2 cellular contexts compared by ENCODE assay signal in the genomic region with DNA sequence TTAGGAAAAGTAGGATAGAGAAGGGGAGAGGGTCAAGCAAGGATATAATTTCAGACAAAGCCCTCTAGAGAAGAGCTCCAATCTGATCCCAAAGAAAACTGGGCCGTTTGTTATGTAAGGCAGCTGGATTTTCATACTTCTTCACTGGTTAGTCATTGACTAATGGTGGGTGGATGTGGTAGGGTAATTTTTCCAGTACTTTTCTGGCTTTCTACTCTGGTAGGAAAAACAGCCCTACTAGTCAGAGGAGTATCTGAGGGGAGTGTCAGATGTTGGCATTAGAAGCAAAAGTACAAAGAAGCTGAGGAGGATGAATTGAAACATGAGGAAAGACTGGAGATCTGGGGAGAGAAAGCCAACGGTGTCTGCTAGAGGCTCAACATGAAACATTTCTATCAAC.
TF ChIP-seq lines count a peak whose summit lies in the region.

No MANE protein-coding gene starts in this region.

TF ChIP-seq in IMR-90, 13 proteins besides CTCF, POLR2A, EP300 and RAD21:
- no peak for TF ChIP-seq FOS (IDR thresholded peaks at IDR 0.05; ENCODE audit: low read depth, low read length)
- no peak for TF ChIP-seq NFE2L2 (IDR thresholded peaks at IDR 0.05; ENCODE audit: low read depth, low read length)
- TF ChIP-seq, protein P1, sequence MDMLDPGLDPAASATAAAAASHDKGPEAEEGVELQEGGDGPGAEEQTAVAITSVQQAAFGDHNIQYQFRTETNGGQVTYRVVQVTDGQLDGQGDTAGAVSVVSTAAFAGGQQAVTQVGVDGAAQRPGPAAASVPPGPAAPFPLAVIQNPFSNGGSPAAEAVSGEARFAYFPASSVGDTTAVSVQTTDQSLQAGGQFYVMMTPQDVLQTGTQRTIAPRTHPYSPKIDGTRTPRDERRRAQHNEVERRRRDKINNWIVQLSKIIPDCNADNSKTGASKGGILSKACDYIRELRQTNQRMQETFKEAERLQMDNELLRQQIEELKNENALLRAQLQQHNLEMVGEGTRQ (IDR thresholded peaks at IDR 0.05; ENCODE audit: low read depth, low read length), result no peak
- no peak for TF ChIP-seq SMC3 (IDR thresholded peaks at IDR 0.05; ENCODE audit: low read depth, low read length)
- TF ChIP-seq CHD1 (IDR thresholded peaks at IDR 0.05; ENCODE audit: low read depth, low read length), result no peak
- no peak for TF ChIP-seq RCOR1 (IDR thresholded peaks at IDR 0.05; ENCODE audit: insufficient replicate concordance, low read length)
- no peak for TF ChIP-seq CEBPB (IDR thresholded peaks at IDR 0.05; ENCODE audit: low read depth, low read length)
- TF ChIP-seq MAFK (IDR thresholded peaks at IDR 0.05; ENCODE audit: low read depth, low read length), result no peak
- no peak for TF ChIP-seq RFX5 (IDR thresholded peaks at IDR 0.05; ENCODE audit: low read depth, low read length)

TF ChIP-seq in endothelial cell of umbilical vein, 7 proteins besides CTCF, POLR2A, EP300 and RAD21:
- TF ChIP-seq FOS (IDR thresholded peaks at IDR 0.05; ENCODE audit: borderline replicate concordance, insufficient read depth, low read length) (no peak), MYC (IDR thresholded peaks at IDR 0.05; ENCODE audit: low read depth, low read length) (no peak), GATA2 (IDR thresholded peaks at IDR 0.05; ENCODE audit: insufficient read depth, insufficient read length, low read depth, low read length) (no peak), POLR2AphosphoS5 (IDR thresholded peaks at IDR 0.05; ENCODE audit: insufficient read depth, low read depth, low read length) (no peak), EZH2 (IDR thresholded peaks at IDR 0.05; ENCODE audit: borderline replicate concordance, low read depth, low read length, severe bottlenecking) (no peak), JUN (IDR thresholded peaks at IDR 0.05; ENCODE audit: borderline replicate concordance, insufficient read depth, insufficient read length, low read depth) (no peak)
- TF ChIP-seq, protein P2, sequence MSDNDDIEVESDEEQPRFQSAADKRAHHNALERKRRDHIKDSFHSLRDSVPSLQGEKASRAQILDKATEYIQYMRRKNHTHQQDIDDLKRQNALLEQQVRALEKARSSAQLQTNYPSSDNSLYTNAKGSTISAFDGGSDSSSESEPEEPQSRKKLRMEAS (IDR thresholded peaks at IDR 0.05; ENCODE audit: insufficient read depth, insufficient read length), result no peak
